1 cellular context compared by ENCODE assay signal in the genomic region with DNA sequence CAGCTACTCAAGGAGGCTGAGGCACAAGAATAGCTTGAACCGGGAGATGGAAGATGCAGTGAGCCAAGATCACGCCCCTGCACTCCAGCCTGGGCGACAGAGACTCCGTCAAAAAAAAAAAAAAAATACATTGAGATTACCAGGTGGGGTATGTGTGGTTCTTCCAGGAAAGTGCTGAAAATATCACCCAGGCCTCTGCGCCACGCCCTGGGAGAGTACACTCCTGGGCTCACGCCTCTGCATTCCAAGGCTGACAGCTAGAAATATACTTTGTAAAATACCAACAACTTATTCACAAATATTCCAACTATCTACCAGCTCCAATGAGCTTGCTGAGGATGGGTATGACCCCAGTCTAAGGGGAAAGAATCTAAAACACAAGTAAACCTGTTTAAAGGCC.
TF ChIP-seq lines count a peak whose summit lies in the region.

No MANE protein-coding gene starts in this region.

TF ChIP-seq in K562, 482 proteins besides CTCF, POLR2A, EP300 and RAD21 (continued from another document):
- TF ChIP-seq, protein P1, sequence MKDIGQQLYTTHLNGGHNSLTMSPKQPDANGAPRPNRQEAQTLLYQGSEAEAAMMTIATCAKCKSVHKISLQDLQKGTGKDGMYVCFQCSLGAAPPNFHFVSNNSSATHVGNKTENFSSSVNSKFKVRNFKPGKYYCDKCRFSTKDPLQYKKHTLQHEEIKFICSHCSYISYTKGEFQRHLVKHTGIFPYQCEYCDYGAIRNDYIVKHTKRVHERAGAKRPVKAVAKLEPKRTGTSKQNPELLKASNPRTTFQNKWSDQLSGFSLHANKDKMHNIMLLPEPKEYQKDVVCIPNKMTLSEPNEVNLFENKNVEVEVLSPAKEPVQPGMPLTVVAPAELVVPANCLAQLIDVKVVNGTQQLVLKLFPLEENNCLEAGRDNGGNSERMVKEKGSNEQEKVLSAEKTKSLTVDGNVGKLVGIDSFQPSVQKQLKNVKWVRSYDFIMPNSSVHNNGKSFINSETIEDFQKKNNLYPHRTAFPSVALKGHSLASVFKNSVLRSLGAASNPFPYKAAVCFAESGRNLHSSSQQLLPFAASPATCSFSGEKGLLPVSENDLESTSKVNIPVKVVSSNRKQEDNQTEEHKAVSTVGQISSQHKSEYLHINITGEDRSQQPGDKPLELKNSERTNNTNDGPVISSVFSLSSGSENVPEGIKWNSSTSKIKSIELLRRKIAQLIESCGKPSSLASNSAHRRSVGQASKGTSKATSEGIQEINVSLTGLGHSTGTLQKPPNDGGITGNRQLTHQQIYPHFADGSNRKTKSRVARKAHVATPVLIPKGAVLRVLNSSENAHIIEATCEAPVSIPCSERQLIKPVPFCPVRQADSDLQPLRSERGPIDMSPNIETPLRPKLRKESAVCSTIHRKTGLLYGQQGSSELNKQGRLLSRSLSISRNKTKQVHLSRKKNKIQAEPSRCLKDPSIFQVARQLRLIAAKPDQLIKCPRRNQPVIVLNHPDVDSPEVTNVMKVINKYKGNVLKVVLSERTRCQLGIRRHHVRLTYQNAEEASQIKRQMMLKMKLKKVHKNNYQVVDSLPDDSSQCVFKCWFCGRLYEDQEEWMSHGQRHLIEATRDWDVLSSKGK (CRISPR knock-in tag; IDR thresholded peaks at IDR 0.05) = no peak
- TF ChIP-seq BRD4 (IDR thresholded peaks at IDR 0.05) (no peak), SRSF7 (optimal IDR thresholded peaks at IDR 0.05; ENCODE audit: low read depth, low read length) (no peak), SAFB2 (IDR thresholded peaks at IDR 0.05; ENCODE audit: borderline replicate concordance, low read depth, low read length, severe bottlenecking) (no peak), U2AF2 (optimal IDR thresholded peaks at IDR 0.05; ENCODE audit: low read depth, low read length) (no peak), TCF3 (CRISPR knock-in tag; IDR thresholded peaks at IDR 0.05) (peak; percentile 67), NR1H2 (CRISPR knock-in tag; IDR thresholded peaks at IDR 0.05) (no peak), TAL1 (IDR thresholded peaks at IDR 0.05) (no peak), ARID1B (IDR thresholded peaks at IDR 0.05) (peak; percentile 34; the same call in 1 of the 2 replicates), PHF21A (IDR thresholded peaks at IDR 0.05; ENCODE audit: borderline replicate concordance, low read depth) (no peak)
- TF ChIP-seq, protein P2, sequence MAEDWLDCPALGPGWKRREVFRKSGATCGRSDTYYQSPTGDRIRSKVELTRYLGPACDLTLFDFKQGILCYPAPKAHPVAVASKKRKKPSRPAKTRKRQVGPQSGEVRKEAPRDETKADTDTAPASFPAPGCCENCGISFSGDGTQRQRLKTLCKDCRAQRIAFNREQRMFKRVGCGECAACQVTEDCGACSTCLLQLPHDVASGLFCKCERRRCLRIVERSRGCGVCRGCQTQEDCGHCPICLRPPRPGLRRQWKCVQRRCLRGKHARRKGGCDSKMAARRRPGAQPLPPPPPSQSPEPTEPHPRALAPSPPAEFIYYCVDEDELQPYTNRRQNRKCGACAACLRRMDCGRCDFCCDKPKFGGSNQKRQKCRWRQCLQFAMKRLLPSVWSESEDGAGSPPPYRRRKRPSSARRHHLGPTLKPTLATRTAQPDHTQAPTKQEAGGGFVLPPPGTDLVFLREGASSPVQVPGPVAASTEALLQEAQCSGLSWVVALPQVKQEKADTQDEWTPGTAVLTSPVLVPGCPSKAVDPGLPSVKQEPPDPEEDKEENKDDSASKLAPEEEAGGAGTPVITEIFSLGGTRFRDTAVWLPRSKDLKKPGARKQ (CRISPR knock-in tag; IDR thresholded peaks at IDR 0.05) = no peak
